In the genomic region with DNA sequence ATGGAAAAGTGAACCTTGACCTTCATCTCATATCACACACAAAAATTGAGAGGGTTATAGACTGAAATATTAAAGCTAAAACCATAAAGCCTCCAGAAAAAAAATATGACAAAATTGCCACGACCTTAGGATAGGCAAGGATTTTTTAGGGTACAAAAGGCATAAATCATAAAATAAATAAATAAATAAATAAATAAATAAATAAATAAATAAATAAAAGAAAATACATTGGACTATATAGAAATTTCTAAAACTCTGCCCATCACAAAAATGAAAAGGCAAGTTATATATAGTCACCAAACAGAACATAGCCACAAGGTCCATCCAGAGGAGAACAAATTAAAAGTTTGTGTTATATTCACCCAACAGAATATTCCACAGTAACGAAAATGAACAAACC, we compare ENCODE assay signal across 1 cellular context.
TF ChIP-seq lines count a peak whose summit lies in the region.

No MANE protein-coding gene starts in this region.

TF ChIP-seq in HEK293, 187 proteins besides CTCF, POLR2A, EP300 and RAD21 (continued from another document and continues in another):
- no peak for TF ChIP-seq ZNF311 (tag by site-specific recombination; IDR thresholded peaks at IDR 0.05; ENCODE audit: borderline replicate concordance)
- no peak for TF ChIP-seq FEZF1 (tag by site-specific recombination; IDR thresholded peaks at IDR 0.05)
- no peak for TF ChIP-seq ZNF292 (tag by site-specific recombination; IDR thresholded peaks at IDR 0.05; ENCODE audit: borderline replicate concordance, low read depth)
- TF ChIP-seq HOXA7 (CRISPR knock-in tag; IDR thresholded peaks at IDR 0.05; ENCODE audit: borderline replicate concordance) = no peak
- TF ChIP-seq REST (tag by site-specific recombination; IDR thresholded peaks at IDR 0.05) = 0 out of 2 replicates have a peak, but pooled peaks have one; percentile 43
- no peak for TF ChIP-seq ZNF501 (tag by site-specific recombination; IDR thresholded peaks at IDR 0.05)
- TF ChIP-seq, protein P1, sequence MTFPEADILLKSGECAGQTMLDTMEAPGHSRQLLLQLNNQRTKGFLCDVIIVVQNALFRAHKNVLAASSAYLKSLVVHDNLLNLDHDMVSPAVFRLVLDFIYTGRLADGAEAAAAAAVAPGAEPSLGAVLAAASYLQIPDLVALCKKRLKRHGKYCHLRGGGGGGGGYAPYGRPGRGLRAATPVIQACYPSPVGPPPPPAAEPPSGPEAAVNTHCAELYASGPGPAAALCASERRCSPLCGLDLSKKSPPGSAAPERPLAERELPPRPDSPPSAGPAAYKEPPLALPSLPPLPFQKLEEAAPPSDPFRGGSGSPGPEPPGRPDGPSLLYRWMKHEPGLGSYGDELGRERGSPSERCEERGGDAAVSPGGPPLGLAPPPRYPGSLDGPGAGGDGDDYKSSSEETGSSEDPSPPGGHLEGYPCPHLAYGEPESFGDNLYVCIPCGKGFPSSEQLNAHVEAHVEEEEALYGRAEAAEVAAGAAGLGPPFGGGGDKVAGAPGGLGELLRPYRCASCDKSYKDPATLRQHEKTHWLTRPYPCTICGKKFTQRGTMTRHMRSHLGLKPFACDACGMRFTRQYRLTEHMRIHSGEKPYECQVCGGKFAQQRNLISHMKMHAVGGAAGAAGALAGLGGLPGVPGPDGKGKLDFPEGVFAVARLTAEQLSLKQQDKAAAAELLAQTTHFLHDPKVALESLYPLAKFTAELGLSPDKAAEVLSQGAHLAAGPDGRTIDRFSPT (tag by site-specific recombination; IDR thresholded peaks at IDR 0.05) = no peak
- peak; percentile 76 for TF ChIP-seq ZBTB11 (tag by site-specific recombination; conservative IDR thresholded peaks at IDR 0.05; ENCODE audit: low read depth)
- no peak for TF ChIP-seq ZNF660 (tag by site-specific recombination; IDR thresholded peaks at IDR 0.05)
- TF ChIP-seq, protein P2, sequence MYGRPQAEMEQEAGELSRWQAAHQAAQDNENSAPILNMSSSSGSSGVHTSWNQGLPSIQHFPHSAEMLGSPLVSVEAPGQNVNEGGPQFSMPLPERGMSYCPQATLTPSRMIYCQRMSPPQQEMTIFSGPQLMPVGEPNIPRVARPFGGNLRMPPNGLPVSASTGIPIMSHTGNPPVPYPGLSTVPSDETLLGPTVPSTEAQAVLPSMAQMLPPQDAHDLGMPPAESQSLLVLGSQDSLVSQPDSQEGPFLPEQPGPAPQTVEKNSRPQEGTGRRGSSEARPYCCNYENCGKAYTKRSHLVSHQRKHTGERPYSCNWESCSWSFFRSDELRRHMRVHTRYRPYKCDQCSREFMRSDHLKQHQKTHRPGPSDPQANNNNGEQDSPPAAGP (tag by site-specific recombination; IDR thresholded peaks at IDR 0.05) = no peak
- TF ChIP-seq PRDM4 (tag by site-specific recombination; IDR thresholded peaks at IDR 0.05) = no peak
- TF ChIP-seq ZNF624 (tag by site-specific recombination; IDR thresholded peaks at IDR 0.05) = no peak
- peak; percentile 32 for TF ChIP-seq ZNF654 (tag by site-specific recombination; IDR thresholded peaks at IDR 0.05; ENCODE audit: low read depth)
- 0 out of 2 replicates have a peak, but pooled peaks have one; percentile 38 for TF ChIP-seq ZNF266 (tag by site-specific recombination; IDR thresholded peaks at IDR 0.05; ENCODE audit: low read depth)
- TF ChIP-seq, protein P3, sequence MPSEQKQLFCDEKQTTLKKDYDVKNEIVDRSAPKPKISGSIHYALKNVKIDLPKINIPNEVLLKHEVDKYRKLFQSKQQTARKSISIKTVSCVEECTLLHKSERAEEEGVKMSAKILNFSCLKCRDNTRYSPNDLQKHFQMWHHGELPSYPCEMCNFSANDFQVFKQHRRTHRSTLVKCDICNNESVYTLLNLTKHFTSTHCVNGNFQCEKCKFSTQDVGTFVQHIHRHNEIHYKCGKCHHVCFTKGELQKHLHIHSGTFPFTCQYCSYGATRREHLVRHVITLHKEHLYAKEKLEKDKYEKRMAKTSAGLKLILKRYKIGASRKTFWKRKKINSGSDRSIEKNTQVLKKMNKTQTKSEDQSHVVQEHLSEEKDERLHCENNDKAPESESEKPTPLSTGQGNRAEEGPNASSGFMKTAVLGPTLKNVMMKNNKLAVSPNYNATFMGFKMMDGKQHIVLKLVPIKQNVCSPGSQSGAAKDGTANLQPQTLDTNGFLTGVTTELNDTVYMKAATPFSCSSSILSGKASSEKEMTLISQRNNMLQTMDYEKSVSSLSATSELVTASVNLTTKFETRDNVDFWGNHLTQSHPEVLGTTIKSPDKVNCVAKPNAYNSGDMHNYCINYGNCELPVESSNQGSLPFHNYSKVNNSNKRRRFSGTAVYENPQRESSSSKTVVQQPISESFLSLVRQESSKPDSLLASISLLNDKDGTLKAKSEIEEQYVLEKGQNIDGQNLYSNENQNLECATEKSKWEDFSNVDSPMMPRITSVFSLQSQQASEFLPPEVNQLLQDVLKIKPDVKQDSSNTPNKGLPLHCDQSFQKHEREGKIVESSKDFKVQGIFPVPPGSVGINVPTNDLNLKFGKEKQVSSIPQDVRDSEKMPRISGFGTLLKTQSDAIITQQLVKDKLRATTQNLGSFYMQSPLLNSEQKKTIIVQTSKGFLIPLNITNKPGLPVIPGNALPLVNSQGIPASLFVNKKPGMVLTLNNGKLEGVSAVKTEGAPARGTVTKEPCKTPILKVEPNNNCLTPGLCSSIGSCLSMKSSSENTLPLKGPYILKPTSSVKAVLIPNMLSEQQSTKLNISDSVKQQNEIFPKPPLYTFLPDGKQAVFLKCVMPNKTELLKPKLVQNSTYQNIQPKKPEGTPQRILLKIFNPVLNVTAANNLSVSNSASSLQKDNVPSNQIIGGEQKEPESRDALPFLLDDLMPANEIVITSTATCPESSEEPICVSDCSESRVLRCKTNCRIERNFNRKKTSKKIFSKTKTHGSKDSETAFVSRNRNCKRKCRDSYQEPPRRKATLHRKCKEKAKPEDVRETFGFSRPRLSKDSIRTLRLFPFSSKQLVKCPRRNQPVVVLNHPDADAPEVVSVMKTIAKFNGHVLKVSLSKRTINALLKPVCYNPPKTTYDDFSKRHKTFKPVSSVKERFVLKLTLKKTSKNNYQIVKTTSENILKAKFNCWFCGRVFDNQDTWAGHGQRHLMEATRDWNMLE (tag by site-specific recombination; conservative IDR thresholded peaks at IDR 0.05; ENCODE audit: low read depth) = peak; percentile 86
- TF ChIP-seq MYNN (tag by site-specific recombination; IDR thresholded peaks at IDR 0.05; ENCODE audit: borderline replicate concordance) = no peak
- TF ChIP-seq ZNF629 (tag by site-specific recombination; IDR thresholded peaks at IDR 0.05) = 0 out of 2 replicates have a peak, but pooled peaks have one; percentile 30
- no peak for TF ChIP-seq OVOL3 (tag by site-specific recombination; IDR thresholded peaks at IDR 0.05)
- TF ChIP-seq ZNF157 (tag by site-specific recombination; IDR thresholded peaks at IDR 0.05) = no peak
- TF ChIP-seq ZNF211 (tag by site-specific recombination; IDR thresholded peaks at IDR 0.05; ENCODE audit: low read depth) = no peak
- TF ChIP-seq SETDB1 (IDR thresholded peaks at IDR 0.05; ENCODE audit: insufficient read length, low read length) = no peak
- no peak for TF ChIP-seq ZNF37A (tag by site-specific recombination; IDR thresholded peaks at IDR 0.05)
- peak; percentile 70; the same call in 1 of the 2 replicates for TF ChIP-seq ZNF140 (tag by site-specific recombination; IDR thresholded peaks at IDR 0.05)
- TF ChIP-seq, protein P4, sequence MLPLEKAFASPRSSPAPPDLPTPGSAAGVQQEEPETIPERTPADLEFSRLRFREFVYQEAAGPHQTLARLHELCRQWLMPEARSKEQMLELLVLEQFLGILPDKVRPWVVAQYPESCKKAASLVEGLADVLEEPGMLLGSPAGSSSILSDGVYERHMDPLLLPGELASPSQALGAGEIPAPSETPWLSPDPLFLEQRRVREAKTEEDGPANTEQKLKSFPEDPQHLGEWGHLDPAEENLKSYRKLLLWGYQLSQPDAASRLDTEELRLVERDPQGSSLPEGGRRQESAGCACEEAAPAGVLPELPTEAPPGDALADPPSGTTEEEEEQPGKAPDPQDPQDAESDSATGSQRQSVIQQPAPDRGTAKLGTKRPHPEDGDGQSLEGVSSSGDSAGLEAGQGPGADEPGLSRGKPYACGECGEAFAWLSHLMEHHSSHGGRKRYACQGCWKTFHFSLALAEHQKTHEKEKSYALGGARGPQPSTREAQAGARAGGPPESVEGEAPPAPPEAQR (tag by site-specific recombination; IDR thresholded peaks at IDR 0.05) = no peak
- no peak for TF ChIP-seq ZNF76 (tag by site-specific recombination; IDR thresholded peaks at IDR 0.05; ENCODE audit: borderline replicate concordance, low read depth)
- TF ChIP-seq ZNF623 (tag by site-specific recombination; IDR thresholded peaks at IDR 0.05) = peak; percentile 57
- no peak for TF ChIP-seq ZNF366 (tag by site-specific recombination; conservative IDR thresholded peaks at IDR 0.05)
- TF ChIP-seq ZNF560 (tag by site-specific recombination; IDR thresholded peaks at IDR 0.05; ENCODE audit: borderline replicate concordance) = 0 out of 2 replicates have a peak, but pooled peaks have one; percentile 58
- no peak for TF ChIP-seq EGR2 (tag by site-specific recombination; IDR thresholded peaks at IDR 0.05; ENCODE audit: low read depth)
- no peak for TF ChIP-seq HOXD13 (CRISPR knock-in tag; IDR thresholded peaks at IDR 0.05; ENCODE audit: borderline replicate concordance)
- peak; percentile 70 for TF ChIP-seq ZBTB8A (tag by site-specific recombination; IDR thresholded peaks at IDR 0.05)
- no peak for TF ChIP-seq ZFP37 (tag by site-specific recombination; IDR thresholded peaks at IDR 0.05)
- peak; percentile 52; the same call in 1 of the 2 replicates for TF ChIP-seq ZNF202 (tag by site-specific recombination; IDR thresholded peaks at IDR 0.05; ENCODE audit: borderline replicate concordance)
- TF ChIP-seq TCF7L2 (IDR thresholded peaks at IDR 0.05; ENCODE audit: borderline replicate concordance, low read depth, low read length) = no peak
- peak; percentile 80 for TF ChIP-seq ZNF433 (tag by site-specific recombination; IDR thresholded peaks at IDR 0.05; ENCODE audit: low read depth)
- TF ChIP-seq ZNF426 (tag by site-specific recombination; IDR thresholded peaks at IDR 0.05) = peak; percentile 80
- TF ChIP-seq ZNF48 (tag by site-specific recombination; IDR thresholded peaks at IDR 0.05) = no peak
- no peak for TF ChIP-seq ZNF473 (tag by site-specific recombination; IDR thresholded peaks at IDR 0.05)
